Comparison of ENCODE assay signal across 29 cellular contexts in the genomic region with DNA sequence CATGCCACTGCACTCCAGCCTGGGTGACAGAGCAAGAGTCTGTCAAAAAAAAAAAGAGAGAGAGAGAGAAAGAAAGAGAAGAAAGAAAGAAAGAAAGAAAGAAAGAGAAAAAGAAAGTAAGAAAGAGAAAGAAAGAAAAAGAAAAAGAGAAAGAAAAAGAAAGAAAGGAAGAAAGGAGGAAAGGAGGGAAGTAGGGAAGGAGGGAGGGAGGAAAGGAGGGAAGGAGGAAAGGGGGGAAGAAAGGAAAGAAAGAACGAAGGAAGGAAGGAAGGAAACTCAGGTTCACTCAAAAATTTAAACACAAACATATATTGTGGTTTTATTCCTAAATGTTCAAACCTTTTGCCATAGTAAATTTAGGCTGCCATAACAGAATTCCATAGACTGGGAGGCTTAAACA.
"Had no signal": no experiment of that assay in that cellular context is flagged by ENCODE, and none has a peak within 500 bp of the region (broad histone marks: within the 10 kb centered on the region; RNA-seq: fewer than 3 reads in every experiment).

No MANE protein-coding gene starts in this region.

- H3K4me1 Mint-ChIP-seq: stimulated activated effector memory CD8-positive, alpha-beta T cell treated with anti-CD3 and anti-CD28 coated beads, Interleukin-12 subunit alpha, Interleukin-12 subunit beta, amount 100 ng/mL, for 72 hours; stimulated activated memory B cell treated with anti-CD40 and anti-IgM and Interleukin-4, amounts not matched to agents 10 μg/mL and 1 μg/mL and 100 μg/mL, for 72 hours; stimulated activated naive B cell treated with anti-CD40 and anti-IgM and Interleukin-4, amounts not matched to agents 10 μg/mL and 1 μg/mL and 100 μg/mL, for 72 hours; stimulated activated naive CD8-positive, alpha-beta T cell treated with anti-CD3 and anti-CD28 coated beads, Interleukin-15, amount 100 ng/mL, for 72 hours had no signal

- DNase-seq: stimulated activated CD4-positive, alpha-beta T cell treated with anti-CD3 and anti-CD28 coated beads, Interleukin-2, amount 100 ng/mL, for 48 hours; stimulated activated CD4-positive, alpha-beta T cell treated with anti-CD3 and anti-CD28 coated beads, Interleukin-4, amount 100 ng/mL, for 1 hour; stimulated activated CD4-positive, alpha-beta T cell treated with anti-CD3 and anti-CD28 coated beads, Interleukin-4, amount 100 ng/mL, for 24 hours; stimulated activated CD4-positive, alpha-beta T cell treated with anti-CD3 and anti-CD28 coated beads, Interleukin-4, amount 100 ng/mL, for 4 hours; stimulated activated CD8-positive, alpha-beta memory T cell treated with anti-CD3 and anti-CD28 coated beads, Interleukin-4, amount 100 ng/mL, for 48 hours; stimulated activated naive B cell treated with anti-CD40 and anti-IgM and Interleukin-4, amounts not matched to agents 10 μg/mL and 1 μg/mL and 100 μg/mL, for 72 hours; stimulated activated naive CD4-positive, alpha-beta T cell; stimulated activated naive CD4-positive, alpha-beta T cell treated with Interleukin-2 at 50 U/mL for 16 hours; stimulated activated naive CD8-positive, alpha-beta T cell treated with anti-CD3 and anti-CD28 coated beads, Interleukin-15, amount 100 ng/mL, for 72 hours; stimulated activated naive CD8-positive, alpha-beta T cell treated with anti-CD3 and anti-CD28 coated beads, Interleukin-15, Interleukin-2, amounts not matched to agents 100 U/mL and 50 U/mL, for 24 hours; stomach; substantia nigra; testis; thyroid gland; tibial artery; transverse colon; trophoblast cell; upper lobe of left lung; upper lobe of right lung; uterus had no signal

- H3K36me3 Mint-ChIP-seq: stimulated activated effector memory CD8-positive, alpha-beta T cell treated with anti-CD3 and anti-CD28 coated beads, Interleukin-12 subunit alpha, Interleukin-12 subunit beta, amount 100 ng/mL, for 72 hours; stimulated activated memory B cell treated with anti-CD40 and anti-IgM and Interleukin-4, amounts not matched to agents 10 μg/mL and 1 μg/mL and 100 μg/mL, for 72 hours; stimulated activated naive B cell treated with anti-CD40 and anti-IgM and Interleukin-4, amounts not matched to agents 10 μg/mL and 1 μg/mL and 100 μg/mL, for 72 hours; type B pancreatic cell had no signal

- ATAC-seq: stimulated activated effector memory CD8-positive, alpha-beta T cell treated with anti-CD3 and anti-CD28 coated beads, Interleukin-12 subunit alpha, Interleukin-12 subunit beta, amount 100 ng/mL, for 72 hours; stimulated activated memory B cell treated with anti-CD40 and anti-IgM and Interleukin-4, amounts not matched to agents 10 μg/mL and 1 μg/mL and 100 μg/mL, for 72 hours; stimulated activated naive B cell treated with anti-CD40 and anti-IgM and Interleukin-4, amounts not matched to agents 10 μg/mL and 1 μg/mL and 100 μg/mL, for 72 hours; stimulated activated naive CD8-positive, alpha-beta T cell treated with anti-CD3 and anti-CD28 coated beads, Interleukin-15, amount 100 ng/mL, for 72 hours; stimulated activated naive CD8-positive, alpha-beta T cell treated with anti-CD3 and anti-CD28 coated beads, Interleukin-15, Interleukin-2, amounts not matched to agents 100 U/mL and 50 U/mL, for 24 hours; upper lobe of right lung had no signal

- H3K9me3 Mint-ChIP-seq: type B pancreatic cell had no signal

- H3K27me3 ChIP-seq: stomach, suprapubic skin, testis, thyroid gland, tibial artery, tibial nerve, transverse colon, upper lobe of left lung, upper lobe of right lung, uterus, vagina had no signal

- H3K9me3 ChIP-seq: stomach, suprapubic skin, testis, thoracic aorta, thyroid gland, tibial artery, tibial nerve, transverse colon, upper lobe of left lung, upper lobe of right lung, uterus, vagina had no signal

- FAIRE-seq: urothelium cell line had no signal

- H3K36me3 ChIP-seq: stomach, suprapubic skin, thoracic aorta, thyroid gland, tibial artery, tibial nerve, transverse colon, upper lobe of left lung, upper lobe of right lung, uterus, vagina had no signal

- H3K27me3 Mint-ChIP-seq: stimulated activated memory B cell treated with anti-CD40 and anti-IgM and Interleukin-4, amounts not matched to agents 10 μg/mL and 1 μg/mL and 100 μg/mL, for 72 hours; stimulated activated naive B cell treated with anti-CD40 and anti-IgM and Interleukin-4, amounts not matched to agents 10 μg/mL and 1 μg/mL and 100 μg/mL, for 72 hours; stimulated activated naive CD8-positive, alpha-beta T cell treated with anti-CD3 and anti-CD28 coated beads, Interleukin-15, amount 100 ng/mL, for 72 hours; stimulated activated naive CD8-positive, alpha-beta T cell treated with anti-CD3 and anti-CD28 coated beads, Interleukin-15, Interleukin-2, amounts not matched to agents 100 ng/mL and 50 ng/mL, for 24 hours; type B pancreatic cell had no signal

- H3K4me3 ChIP-seq: stomach, suprapubic skin, testis, thoracic aorta, thyroid gland, tibial artery, tibial nerve, transverse colon, upper lobe of left lung, upper lobe of right lung, uterus, vagina had no signal

- H3K27ac Mint-ChIP-seq: stimulated activated effector memory CD8-positive, alpha-beta T cell treated with anti-CD3 and anti-CD28 coated beads, Interleukin-12 subunit alpha, Interleukin-12 subunit beta, amount 100 ng/mL, for 72 hours; stimulated activated memory B cell treated with anti-CD40 and anti-IgM and Interleukin-4, amounts not matched to agents 10 μg/mL and 1 μg/mL and 100 μg/mL, for 72 hours; stimulated activated naive B cell treated with anti-CD40 and anti-IgM and Interleukin-4, amounts not matched to agents 10 μg/mL and 1 μg/mL and 100 μg/mL, for 72 hours; stimulated activated naive CD8-positive, alpha-beta T cell treated with anti-CD3 and anti-CD28 coated beads, Interleukin-15, amount 100 ng/mL, for 72 hours; stimulated activated naive CD8-positive, alpha-beta T cell treated with anti-CD3 and anti-CD28 coated beads, Interleukin-15, Interleukin-2, amounts not matched to agents 100 ng/mL and 50 ng/mL, for 24 hours; type B pancreatic cell had no signal

- H3K4me1 ChIP-seq: stomach, suprapubic skin, testis, transverse colon, upper lobe of left lung, upper lobe of right lung, uterus, vagina had no signal

- H3K4me3 Mint-ChIP-seq: stimulated activated effector memory CD8-positive, alpha-beta T cell treated with anti-CD3 and anti-CD28 coated beads, Interleukin-12 subunit alpha, Interleukin-12 subunit beta, amount 100 ng/mL, for 72 hours; stimulated activated memory B cell treated with anti-CD40 and anti-IgM and Interleukin-4, amounts not matched to agents 10 μg/mL and 1 μg/mL and 100 μg/mL, for 72 hours; stimulated activated naive B cell treated with anti-CD40 and anti-IgM and Interleukin-4, amounts not matched to agents 10 μg/mL and 1 μg/mL and 100 μg/mL, for 72 hours; stimulated activated naive CD8-positive, alpha-beta T cell treated with anti-CD3 and anti-CD28 coated beads, Interleukin-15, amount 100 ng/mL, for 72 hours; stimulated activated naive CD8-positive, alpha-beta T cell treated with anti-CD3 and anti-CD28 coated beads, Interleukin-15, Interleukin-2, amounts not matched to agents 100 ng/mL and 50 ng/mL, for 24 hours; type B pancreatic cell had no signal

- H3K27ac ChIP-seq: stomach, suprapubic skin, testis, thoracic aorta, thyroid gland, tibial artery, tibial nerve, transverse colon, upper lobe of left lung, upper lobe of right lung, uterus, vagina had no signal
